ENCODE assay signal across 9 cellular contexts in the genomic region with DNA sequence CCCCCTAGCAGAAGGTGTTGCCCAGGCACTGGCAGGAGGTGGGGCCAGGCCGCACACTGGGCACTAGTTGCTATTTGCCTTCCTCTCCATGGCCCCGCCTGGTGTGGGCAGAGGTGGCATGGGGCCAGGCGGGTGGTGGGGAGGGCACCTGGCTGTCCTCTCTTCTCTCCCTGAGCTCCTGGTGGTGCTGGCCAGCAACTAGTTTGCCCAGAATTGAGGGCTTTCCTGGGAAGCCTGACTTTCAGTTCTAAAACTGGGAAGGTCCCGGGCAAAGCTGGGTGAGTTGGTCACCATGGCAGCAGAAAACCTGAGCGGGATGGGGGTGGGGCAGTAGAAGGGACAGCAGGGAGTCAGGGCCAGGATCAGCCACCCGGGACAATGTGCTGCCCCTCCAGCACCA. TPM values are rescaled to one million over a fixed set of nuclear protein-coding genes. Genes with fewer than 3 reads are reported as not detected.
DNase-seq lines count a peak whose midpoint lies in the region; ATAC-seq and TF ChIP-seq lines count a peak whose summit lies in the region.
"Had no signal": no experiment of that assay in that cellular context is flagged by ENCODE, and none has a peak within 500 bp of the region (broad histone marks: within the 10 kb centered on the region; RNA-seq: fewer than 3 reads in every experiment).

No MANE protein-coding gene starts in this region.

- no peaks in the 10 kb centered on the region for H3K4me1 ChIP-seq in GM23338 (ENCODE audit: insufficient read depth)

- no peak overlapping the region for H2AFZ ChIP-seq in GM23338

- no peak overlapping the region for H3K4me3 Mint-ChIP-seq in GM23338

- no peaks in the 10 kb centered on the region for H3F3A ChIP-seq in GM23338 (replicated peaks; ENCODE audit: low read depth)

- intact Hi-C loops in head of caudate nucleus (cut with DNase I) = no loop called here
- intact Hi-C loops in posterior cingulate gyrus (cut with DNase I) = loop anchor here (10.0 kb wide), 1 partner anchor 55 kb away; no protein-coding TSS in a partner anchor

- H4K20me1 ChIP-seq in GM23338 (replicated peaks; ENCODE audit: insufficient read depth) = no peaks in the 10 kb centered on the region

- peaks cover 21% of the 10 kb centered on the region for H3K4me1 Mint-ChIP-seq in GM23338

- no peaks in the 10 kb centered on the region for H3K79me2 ChIP-seq in GM23338 (replicated peaks; ENCODE audit: insufficient read depth)

- ATAC-seq in HG03565 (IDR thresholded peaks at IDR 0.05; ENCODE audit: unreplicated experiment) (no peak), HG02763 (IDR thresholded peaks at IDR 0.05; ENCODE audit: unreplicated experiment) (no peak), GM23338 (no peak)

- H3K36me3 ChIP-seq in GM23338 (ENCODE audit: insufficient read depth) = no peaks in the 10 kb centered on the region

- no peak for TF ChIP-seq CTCF in GM23338 (conservative IDR thresholded peaks at IDR 0.05; ENCODE audit: low read depth in 2 of 2)

- no peaks in the 10 kb centered on the region for H3K36me3 Mint-ChIP-seq in GM23338 (ENCODE audit: low read depth)

- no peak overlapping the region for H3K4me2 ChIP-seq in GM23338

- peaks cover 15% of the 10 kb centered on the region for H3K27me3 Mint-ChIP-seq in GM23338 (ENCODE audit: insufficient read depth, low read depth, poor library complexity)

- H3K9me2 ChIP-seq in GM23338 (ENCODE audit: insufficient read depth) = no peaks in the 10 kb centered on the region

- no peak overlapping the region for H3K27ac Mint-ChIP-seq in GM23338

- peak; percentile 76 for DNase-seq in DMS53 (lab: John Stamatoyannopoulos, UW)
- DNase-seq in NCI-H345 treated with DMSO at 0.1 percent for 48 hours (lab: John Stamatoyannopoulos, UW; ENCODE audit: unreplicated experiment) = peak; percentile 16
- peak in 30 of 42 donors; percentile 19 to 81 (median 54) for DNase-seq in head of caudate nucleus
- DNase-seq in posterior cingulate gyrus = peak in 8 of 10 donors; percentile 32 to 85 (median 54)
- DNase-seq in GM23338 (ENCODE audit: low spot score) = no peak
- no peak for DNase-seq in germinal center (ENCODE audit: low spot score)
- DNase-seq: erythroblast had no signal

- H3K9me3 Mint-ChIP-seq in GM23338 = no peaks in the 10 kb centered on the region

- no peak overlapping the region for H3K4me3 ChIP-seq in GM23338

- no peak overlapping the region for H3K27ac ChIP-seq in GM23338 (ENCODE audit: low read depth)

- no peaks in the 10 kb centered on the region for H3K27me3 ChIP-seq in GM23338 (ENCODE audit: insufficient read depth)

TF ChIP-seq in GM23338, 12 proteins besides CTCF, POLR2A, EP300 and RAD21 (continues in another document):
- TF ChIP-seq EZH2 (IDR thresholded peaks at IDR 0.05; ENCODE audit: low read depth, unreplicated experiment) (no peak), JUNB (IDR thresholded peaks at IDR 0.05; ENCODE audit: unreplicated experiment) (no peak), POLR2AphosphoS5 (IDR thresholded peaks at IDR 0.05; ENCODE audit: low read depth) (no peak), NANOG (IDR thresholded peaks at IDR 0.05; ENCODE audit: borderline replicate concordance) (no peak), STAT1 (IDR thresholded peaks at IDR 0.05; ENCODE audit: unreplicated experiment) (no peak), ZNF331 (CRISPR knock-in tag; IDR thresholded peaks at IDR 0.05; ENCODE audit: low read depth) (no peak), ZNF114 (CRISPR knock-in tag; IDR thresholded peaks at IDR 0.05) (no peak), EZH2phosphoT487 (IDR thresholded peaks at IDR 0.05; ENCODE audit: unreplicated experiment) (no peak), CREB1 (CRISPR knock-in tag; IDR thresholded peaks at IDR 0.05; ENCODE audit: low read depth) (no peak)
- TF ChIP-seq, protein P1, sequence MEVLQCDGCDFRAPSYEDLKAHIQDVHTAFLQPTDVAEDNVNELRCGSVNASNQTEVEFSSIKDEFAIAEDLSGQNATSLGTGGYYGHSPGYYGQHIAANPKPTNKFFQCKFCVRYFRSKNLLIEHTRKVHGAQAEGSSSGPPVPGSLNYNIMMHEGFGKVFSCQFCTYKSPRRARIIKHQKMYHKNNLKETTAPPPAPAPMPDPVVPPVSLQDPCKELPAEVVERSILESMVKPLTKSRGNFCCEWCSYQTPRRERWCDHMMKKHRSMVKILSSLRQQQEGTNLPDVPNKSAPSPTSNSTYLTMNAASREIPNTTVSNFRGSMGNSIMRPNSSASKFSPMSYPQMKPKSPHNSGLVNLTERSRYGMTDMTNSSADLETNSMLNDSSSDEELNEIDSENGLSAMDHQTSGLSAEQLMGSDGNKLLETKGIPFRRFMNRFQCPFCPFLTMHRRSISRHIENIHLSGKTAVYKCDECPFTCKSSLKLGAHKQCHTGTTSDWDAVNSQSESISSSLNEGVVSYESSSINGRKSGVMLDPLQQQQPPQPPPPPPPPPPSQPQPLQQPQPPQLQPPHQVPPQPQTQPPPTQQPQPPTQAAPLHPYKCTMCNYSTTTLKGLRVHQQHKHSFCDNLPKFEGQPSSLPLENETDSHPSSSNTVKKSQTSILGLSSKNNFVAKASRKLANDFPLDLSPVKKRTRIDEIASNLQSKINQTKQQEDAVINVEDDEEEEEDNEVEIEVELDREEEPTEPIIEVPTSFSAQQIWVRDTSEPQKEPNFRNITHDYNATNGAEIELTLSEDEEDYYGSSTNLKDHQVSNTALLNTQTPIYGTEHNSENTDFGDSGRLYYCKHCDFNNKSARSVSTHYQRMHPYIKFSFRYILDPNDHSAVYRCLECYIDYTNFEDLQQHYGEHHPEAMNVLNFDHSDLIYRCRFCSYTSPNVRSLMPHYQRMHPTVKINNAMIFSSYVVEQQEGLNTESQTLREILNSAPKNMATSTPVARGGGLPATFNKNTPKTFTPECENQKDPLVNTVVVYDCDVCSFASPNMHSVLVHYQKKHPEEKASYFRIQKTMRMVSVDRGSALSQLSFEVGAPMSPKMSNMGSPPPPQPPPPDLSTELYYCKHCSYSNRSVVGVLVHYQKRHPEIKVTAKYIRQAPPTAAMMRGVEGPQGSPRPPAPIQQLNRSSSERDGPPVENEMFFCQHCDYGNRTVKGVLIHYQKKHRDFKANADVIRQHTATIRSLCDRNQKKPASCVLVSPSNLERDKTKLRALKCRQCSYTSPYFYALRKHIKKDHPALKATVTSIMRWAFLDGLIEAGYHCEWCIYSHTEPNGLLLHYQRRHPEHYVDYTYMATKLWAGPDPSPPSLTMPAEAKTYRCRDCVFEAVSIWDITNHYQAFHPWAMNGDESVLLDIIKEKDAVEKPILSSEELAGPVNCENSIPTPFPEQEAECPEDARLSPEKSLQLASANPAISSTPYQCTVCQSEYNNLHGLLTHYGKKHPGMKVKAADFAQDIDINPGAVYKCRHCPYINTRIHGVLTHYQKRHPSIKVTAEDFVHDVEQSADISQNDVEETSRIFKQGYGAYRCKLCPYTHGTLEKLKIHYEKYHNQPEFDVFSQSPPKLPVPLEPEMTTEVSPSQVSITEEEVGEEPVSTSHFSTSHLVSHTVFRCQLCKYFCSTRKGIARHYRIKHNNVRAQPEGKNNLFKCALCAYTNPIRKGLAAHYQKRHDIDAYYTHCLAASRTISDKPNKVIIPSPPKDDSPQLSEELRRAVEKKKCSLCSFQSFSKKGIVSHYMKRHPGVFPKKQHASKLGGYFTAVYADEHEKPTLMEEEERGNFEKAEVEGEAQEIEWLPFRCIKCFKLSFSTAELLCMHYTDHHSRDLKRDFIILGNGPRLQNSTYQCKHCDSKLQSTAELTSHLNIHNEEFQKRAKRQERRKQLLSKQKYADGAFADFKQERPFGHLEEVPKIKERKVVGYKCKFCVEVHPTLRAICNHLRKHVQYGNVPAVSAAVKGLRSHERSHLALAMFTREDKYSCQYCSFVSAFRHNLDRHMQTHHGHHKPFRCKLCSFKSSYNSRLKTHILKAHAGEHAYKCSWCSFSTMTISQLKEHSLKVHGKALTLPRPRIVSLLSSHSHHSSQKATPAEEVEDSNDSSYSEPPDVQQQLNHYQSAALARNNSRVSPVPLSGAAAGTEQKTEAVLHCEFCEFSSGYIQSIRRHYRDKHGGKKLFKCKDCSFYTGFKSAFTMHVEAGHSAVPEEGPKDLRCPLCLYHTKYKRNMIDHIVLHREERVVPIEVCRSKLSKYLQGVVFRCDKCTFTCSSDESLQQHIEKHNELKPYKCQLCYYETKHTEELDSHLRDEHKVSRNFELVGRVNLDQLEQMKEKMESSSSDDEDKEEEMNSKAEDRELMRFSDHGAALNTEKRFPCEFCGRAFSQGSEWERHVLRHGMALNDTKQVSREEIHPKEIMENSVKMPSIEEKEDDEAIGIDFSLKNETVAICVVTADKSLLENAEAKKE (CRISPR knock-in tag; IDR thresholded peaks at IDR 0.05) = no peak
- TF ChIP-seq, protein P2, sequence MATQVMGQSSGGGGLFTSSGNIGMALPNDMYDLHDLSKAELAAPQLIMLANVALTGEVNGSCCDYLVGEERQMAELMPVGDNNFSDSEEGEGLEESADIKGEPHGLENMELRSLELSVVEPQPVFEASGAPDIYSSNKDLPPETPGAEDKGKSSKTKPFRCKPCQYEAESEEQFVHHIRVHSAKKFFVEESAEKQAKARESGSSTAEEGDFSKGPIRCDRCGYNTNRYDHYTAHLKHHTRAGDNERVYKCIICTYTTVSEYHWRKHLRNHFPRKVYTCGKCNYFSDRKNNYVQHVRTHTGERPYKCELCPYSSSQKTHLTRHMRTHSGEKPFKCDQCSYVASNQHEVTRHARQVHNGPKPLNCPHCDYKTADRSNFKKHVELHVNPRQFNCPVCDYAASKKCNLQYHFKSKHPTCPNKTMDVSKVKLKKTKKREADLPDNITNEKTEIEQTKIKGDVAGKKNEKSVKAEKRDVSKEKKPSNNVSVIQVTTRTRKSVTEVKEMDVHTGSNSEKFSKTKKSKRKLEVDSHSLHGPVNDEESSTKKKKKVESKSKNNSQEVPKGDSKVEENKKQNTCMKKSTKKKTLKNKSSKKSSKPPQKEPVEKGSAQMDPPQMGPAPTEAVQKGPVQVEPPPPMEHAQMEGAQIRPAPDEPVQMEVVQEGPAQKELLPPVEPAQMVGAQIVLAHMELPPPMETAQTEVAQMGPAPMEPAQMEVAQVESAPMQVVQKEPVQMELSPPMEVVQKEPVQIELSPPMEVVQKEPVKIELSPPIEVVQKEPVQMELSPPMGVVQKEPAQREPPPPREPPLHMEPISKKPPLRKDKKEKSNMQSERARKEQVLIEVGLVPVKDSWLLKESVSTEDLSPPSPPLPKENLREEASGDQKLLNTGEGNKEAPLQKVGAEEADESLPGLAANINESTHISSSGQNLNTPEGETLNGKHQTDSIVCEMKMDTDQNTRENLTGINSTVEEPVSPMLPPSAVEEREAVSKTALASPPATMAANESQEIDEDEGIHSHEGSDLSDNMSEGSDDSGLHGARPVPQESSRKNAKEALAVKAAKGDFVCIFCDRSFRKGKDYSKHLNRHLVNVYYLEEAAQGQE (IDR thresholded peaks at IDR 0.05; ENCODE audit: unreplicated experiment) = no peak

RNA-seq across cellular contexts. Expression of a gene that starts 48.2 kb away (rescaled TPM):
- total RNA-seq in GM23338 (2014; rRNA removed; shearing (Covaris generic)) = 77.6 and 80.5 TPM in 2 replicates
- 22.9 and 32.6 TPM in 2 replicates for polyA plus RNA-seq in GM23338 (2016; fragmentation: Nextera tagmentation; extraction: Ambion mirVana)

Comparison
In these comparisons a context has a peak if more than half of its experiments do, and no peak if none do; other contexts are left out.
1. DNase-seq: peak in DMS53 (single experiment), NCI-H345 treated with DMSO at 0.1 percent for 48 hours (single experiment), head of caudate nucleus (30 of 42) and posterior cingulate gyrus (8 of 10); none in GM23338 (single experiment) and germinal center (single experiment).